Comparison of ENCODE assay signal across 19 cellular contexts in the genomic region with DNA sequence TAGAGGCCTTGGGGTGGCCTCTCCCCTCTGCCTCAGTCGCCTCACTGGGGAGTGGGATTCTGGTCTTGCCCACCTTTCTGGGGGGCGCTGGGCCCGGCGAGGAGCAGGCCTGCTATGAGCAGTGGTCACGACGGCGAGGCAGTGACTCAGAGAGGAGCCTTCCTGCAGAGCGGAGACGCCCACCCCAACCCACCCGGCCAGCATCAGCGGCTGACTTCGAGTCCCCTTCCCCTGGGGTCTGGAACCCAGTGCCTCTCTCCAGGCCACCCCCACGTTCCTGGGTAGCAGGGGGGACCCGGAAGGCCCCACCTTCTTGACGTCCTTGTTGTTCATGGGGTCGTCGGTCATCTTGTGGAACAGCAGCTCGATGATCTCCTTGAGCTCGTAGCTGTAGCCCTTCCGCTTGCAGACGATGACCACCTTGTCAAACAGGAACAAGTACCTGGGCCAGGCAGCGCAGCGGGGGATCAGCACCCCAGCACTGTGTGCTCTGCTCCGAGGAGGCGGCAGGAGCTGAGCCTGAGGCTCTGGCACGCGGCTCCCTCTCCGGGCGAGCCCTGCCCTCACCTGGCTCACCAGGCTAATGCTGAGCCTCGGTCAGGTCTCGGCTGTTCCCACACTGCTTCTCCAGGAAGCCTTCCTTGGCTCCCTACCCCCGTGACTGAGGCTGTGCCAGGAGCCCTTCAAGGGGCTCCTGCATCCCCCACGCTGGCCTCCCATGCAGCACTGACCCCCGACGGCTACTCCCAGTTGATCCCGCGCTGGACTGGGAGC. TPM values are rescaled to one million over a fixed set of nuclear protein-coding genes. Genes with fewer than 3 reads are reported as not detected.
DNase-seq lines count a peak whose midpoint lies in the region; ATAC-seq, FAIRE-seq and TF ChIP-seq lines count a peak whose summit lies in the region.
"Had no signal": no experiment of that assay in that cellular context is flagged by ENCODE, and none has a peak within 500 bp of the region (broad histone marks: within the 10 kb centered on the region; RNA-seq: fewer than 3 reads in every experiment).

No MANE protein-coding gene starts in this region.

- TF ChIP-seq CTCF in A673 (conservative IDR thresholded peaks at IDR 0.05; ENCODE audit: low read depth, low read length) (no peak), Loucy (conservative IDR thresholded peaks at IDR 0.05; ENCODE audit: low read length) (no peak), dorsolateral prefrontal cortex (IDR thresholded peaks at IDR 0.05 in 54 of 56, conservative IDR thresholded peaks at IDR 0.05 in 2 of 56; ENCODE audit: low read depth in 1 of 56, partially characterized antibody in 56 of 56) (no peak), progenitor cell of endocrine pancreas (IDR thresholded peaks at IDR 0.05; ENCODE audit: unreplicated experiment) (no peak)

- H3F3A ChIP-seq in Loucy (ENCODE audit: low read depth), result 0 out of 2 replicates have a peak, but pooled peaks cover 2% of the 10 kb centered on the region

- H3K4me3 ChIP-seq in A673 (ENCODE audit: low read depth, low read length, poor library complexity, severe bottlenecking) (no peak overlapping the region), Loucy (ENCODE audit: low read length, poor library complexity, severe bottlenecking) (peak overlapping the region; percentile 59), dorsolateral prefrontal cortex (peak overlapping the region in 7 of 59 donors; percentile 24 to 57 (median 35))
- H3K4me3 ChIP-seq: tibial artery had no signal

- no peaks in the 10 kb centered on the region for H3K27me3 ChIP-seq in A673 (replicated peaks; ENCODE audit: insufficient read depth, low read depth, low read length, poor library complexity)
- no peaks in the 10 kb centered on the region for H3K27me3 ChIP-seq in Loucy (ENCODE audit: insufficient read depth, low read length, poor library complexity, severe bottlenecking)
- no peaks in the 10 kb centered on the region for H3K27me3 ChIP-seq in dorsolateral prefrontal cortex
- H3K27me3 ChIP-seq: tibial artery had no signal

- intact Hi-C loops in A673 (cut with micrococcal nuclease; ENCODE audit: unreplicated experiment), result no loop called here
- intact Hi-C loops in dorsolateral prefrontal cortex (cut with DNase I), result loop anchor here in 1 of 2 donors (2.0 to 10.0 kb wide), 3 partner anchors 129 to 667 kb away; a partner anchor contains a TSS

- peaks cover 29% of the 10 kb centered on the region for H3K4me1 ChIP-seq in A673 (ENCODE audit: insufficient read depth, low read length, poor library complexity, severe bottlenecking)
- H3K4me1 ChIP-seq in Loucy (ENCODE audit: insufficient read depth, low read length, poor library complexity, severe bottlenecking), result peaks cover 31% of the 10 kb centered on the region

- H3K4me1 Mint-ChIP-seq in progenitor cell of endocrine pancreas (ENCODE audit: low read depth), result no peaks in the 10 kb centered on the region

- H3K4me2 ChIP-seq in Loucy (ENCODE audit: low read depth, low read length, poor library complexity, severe bottlenecking), result peak overlapping the region; percentile 81

- H3K27me3 Mint-ChIP-seq in progenitor cell of endocrine pancreas, result no peaks in the 10 kb centered on the region
- H3K27me3 Mint-ChIP-seq: CD4-positive, alpha-beta T cell had no signal

- H3K9ac ChIP-seq in Loucy (ENCODE audit: low read depth, low read length, poor library complexity, severe bottlenecking), result peak overlapping the region; percentile 74

- H3K27ac ChIP-seq in A673 (ENCODE audit: low read depth, low read length, poor library complexity, severe bottlenecking) (peak overlapping the region; percentile 90), dorsolateral prefrontal cortex (peak overlapping the region in 45 of 59 donors; percentile 60 to 95 (median 85))
- H3K27ac ChIP-seq: tibial artery had no signal

- CTCF ChIA-PET in A673 (lab: Charles Lee), result interaction anchor here (0.7 to 1.3 kb wide), 2 partner anchors 167 to 206 kb away, joined by 3 read pairs; no protein-coding TSS in a partner anchor

- H3K9me2 ChIP-seq in Loucy (replicated peaks; ENCODE audit: low read depth, low read length), result no peaks in the 10 kb centered on the region

- DNase-seq in A673 (ENCODE audit: low spot score) (peak; percentile 12), dorsolateral prefrontal cortex (no peak), progenitor cell of endocrine pancreas (ENCODE audit: low spot score, unreplicated experiment) (no peak), inferior parietal cortex (ENCODE audit: extremely low spot score) (no peak), H54 (ENCODE audit: insufficient read length, low spot score) (no peak), NCI-H446 treated with DMSO at 0.1 percent for 48 hours (lab: John Stamatoyannopoulos, UW) (no peak)
- DNase-seq: activated naive CD8-positive, alpha-beta T cell treated with anti-CD3 and anti-CD28 coated beads, Interleukin-2, amount 10 ng/mL, durations not matched to agents 7 days and 5 days; CD4-positive, alpha-beta T cell; DND-41; HCEC 1CT; NCI-H1436; stimulated activated CD4-positive, alpha-beta T cell treated with anti-CD3 and anti-CD28 coated beads, Interleukin-2, amount 100 ng/mL, for 48 hours had no signal

- H3K4me3 Mint-ChIP-seq in progenitor cell of endocrine pancreas (ENCODE audit: low read depth), result no peak overlapping the region
- H3K4me3 Mint-ChIP-seq: activated CD8-positive, alpha-beta T cell treated with anti-CD3 and anti-CD28 coated beads, Interleukin-2, amount 10 ng/mL, durations not matched to agents 7 days and 5 days; activated naive CD8-positive, alpha-beta T cell treated with anti-CD3 and anti-CD28 coated beads, Interleukin-2, amount 10 ng/mL, durations not matched to agents 7 days and 5 days; CD4-positive, alpha-beta T cell had no signal

- no peaks in the 10 kb centered on the region for H3K9me3 ChIP-seq in A673 (ENCODE audit: low read depth, low read length, poor library complexity, severe bottlenecking)
- H3K9me3 ChIP-seq in Loucy (ENCODE audit: insufficient read depth, low read depth, low read length), result no peaks in the 10 kb centered on the region
- H3K9me3 ChIP-seq: tibial artery had no signal

- no peaks in the 10 kb centered on the region for H4K20me1 ChIP-seq in Loucy (ENCODE audit: insufficient read depth, low read length, poor library complexity, severe bottlenecking)

- ATAC-seq in HG02588 (IDR thresholded peaks at IDR 0.05; ENCODE audit: unreplicated experiment), result no peak

- TF ChIP-seq POLR2A in H54 (IDR thresholded peaks at IDR 0.05; ENCODE audit: low read depth, low read length), result no peak

- FAIRE-seq in H54 (lab: Jason Lieb, UNC), result no peak
- FAIRE-seq: bronchial epithelial cell, endometrium, RCC 7860 had no signal

- H3K27ac Mint-ChIP-seq in progenitor cell of endocrine pancreas, result peak overlapping the region; percentile 64
- H3K27ac Mint-ChIP-seq: activated CD8-positive, alpha-beta T cell treated with anti-CD3 and anti-CD28 coated beads, Interleukin-2, amount 10 ng/mL, durations not matched to agents 7 days and 5 days; activated naive CD8-positive, alpha-beta T cell treated with anti-CD3 and anti-CD28 coated beads, Interleukin-2, amount 10 ng/mL, durations not matched to agents 7 days and 5 days; CD4-positive, alpha-beta T cell had no signal

- BruUV-seq in A673 (replicated peaks; lab: Mats Ljungman, UMichigan), result no TSS peak

- H3K36me3 ChIP-seq in A673 (ENCODE audit: insufficient read depth, low read length, poor library complexity, severe bottlenecking) (no peaks in the 10 kb centered on the region), Loucy (ENCODE audit: insufficient read depth, low read length) (peaks cover 3% of the 10 kb centered on the region; the same call in 1 of the 2 replicates)

- no peaks in the 10 kb centered on the region for H3K79me2 ChIP-seq in Loucy (ENCODE audit: insufficient read depth, low read length)

- no peaks in the 10 kb centered on the region for H3K9me3 Mint-ChIP-seq in progenitor cell of endocrine pancreas (ENCODE audit: low read depth)
- H3K9me3 Mint-ChIP-seq: activated naive CD8-positive, alpha-beta T cell treated with anti-CD3 and anti-CD28 coated beads, Interleukin-2, amount 10 ng/mL, durations not matched to agents 7 days and 5 days; CD4-positive, alpha-beta T cell had no signal

- H2AFZ ChIP-seq in Loucy (ENCODE audit: low read length), result no peak overlapping the region

- H3K36me3 Mint-ChIP-seq in progenitor cell of endocrine pancreas (ENCODE audit: insufficient read depth), result peaks cover 17% of the 10 kb centered on the region
- H3K36me3 Mint-ChIP-seq: activated naive CD8-positive, alpha-beta T cell treated with anti-CD3 and anti-CD28 coated beads, Interleukin-2, amount 10 ng/mL, durations not matched to agents 7 days and 5 days had no signal

- POLR2A ChIA-PET in A673 (lab: Charles Lee; ENCODE audit: low non-redundant PET), result no interaction called here

RNA-seq across cellular contexts. Expression of a gene that starts 50.1 kb away (rescaled TPM):
- total RNA-seq in A673 (2021), result 0.37 and 1.0 TPM in 2 replicates
- 10 to 100 TPM in 6 of 120 experiments, 1 to 10 TPM in 114; 2.4 to 13.2 (median 6.0) TPM for total RNA-seq in dorsolateral prefrontal cortex
- total RNA-seq in progenitor cell of endocrine pancreas, result 4.2 and 5.1 TPM in 2 replicates
